In genomic region chr14:85463512-85463911, GRCh38 we compare ENCODE assay signal across 21 cellular contexts.
DNase-seq lines count a peak whose midpoint lies in the region; ATAC-seq and TF ChIP-seq lines count a peak whose summit lies in the region.
"Had no signal": no experiment of that assay in that cellular context is flagged by ENCODE, and none has a peak within 500 bp of the region (broad histone marks: within the 10 kb centered on the region; RNA-seq: fewer than 3 reads in every experiment).

No MANE protein-coding gene starts in this region.

- no peak for TF ChIP-seq CTCF in choroid plexus epithelial cell (conservative IDR thresholded peaks at IDR 0.05; ENCODE audit: low read depth, low read length)

- H3K4me1 ChIP-seq in subcutaneous abdominal adipose tissue (ENCODE audit: control insufficient read depth in 5 of 5, insufficient read depth in 5 of 5, low read length in 5 of 5) = peaks cover 0 to 27% (median 16%) of the 10 kb centered on the region in 5 donors
- H3K4me1 ChIP-seq: tibial artery had no signal

- H3K4me3 ChIP-seq in choroid plexus epithelial cell (ENCODE audit: low read depth, low read length) (no peak overlapping the region), subcutaneous abdominal adipose tissue (ENCODE audit: low read depth in 1 of 5, low read length in 5 of 5) (no peak overlapping the region)
- H3K4me3 ChIP-seq: coronary artery, SJCRH30, tibial artery had no signal

- H3K27ac ChIP-seq in subcutaneous abdominal adipose tissue (ENCODE audit: low read depth, low read length) = peak overlapping the region; percentile 56
- H3K27ac ChIP-seq: coronary artery, HL-60, SJCRH30, tibial artery had no signal

- H3K36me3 ChIP-seq in subcutaneous abdominal adipose tissue (ENCODE audit: control insufficient read depth in 5 of 5, insufficient read depth in 5 of 5, low read length in 5 of 5) = no peaks in the 10 kb centered on the region
- H3K36me3 ChIP-seq: SJCRH30, tibial artery had no signal

- no peak overlapping the region for H3K9ac ChIP-seq in subcutaneous abdominal adipose tissue (ENCODE audit: low read length in 5 of 5)

- no peaks in the 10 kb centered on the region for H3K27me3 ChIP-seq in subcutaneous abdominal adipose tissue (ENCODE audit: control insufficient read depth in 5 of 5, insufficient read depth in 4 of 5, low read length in 5 of 5)
- H3K27me3 ChIP-seq: SJCRH30, tibial artery had no signal

- DNase-seq in NCI-H2029 (lab: John Stamatoyannopoulos, UW) (peak; percentile 2), NCI-H2029 treated with DMSO at 0.1 percent for 48 hours (lab: John Stamatoyannopoulos, UW) (no peak), NCI-H2107 treated with DMSO at 0.1 percent for 48 hours (lab: John Stamatoyannopoulos, UW; ENCODE audit: unreplicated experiment) (peak; percentile 55), choroid plexus epithelial cell (ENCODE audit: low read depth) (peak; percentile 18)
- no peak for DNase-seq in activated CD4-positive, CD25-positive, alpha-beta regulatory T cell treated with anti-CD3 and anti-CD28 coated beads, Interleukin-2, amount 50 U/mL, for 72 hours
- DNase-seq in activated T-cell treated with anti-CD3 and anti-CD28 coated beads, Interleukin-2, amount 50 U/mL, for 48 hours = no peak
- DNase-seq: activated CD8-positive, alpha-beta T cell treated with anti-CD3 and anti-CD28 coated beads, Interleukin-2, amount 10 ng/mL, durations not matched to agents 7 days and 5 days; activated T-cell treated with anti-CD3 and anti-CD28 coated beads, Interleukin-2, amount 50 U/mL, for 4 hours; CD4-positive, alpha-beta T cell; EL; foreskin fibroblast; H9; SJCRH30; stimulated activated CD4-positive, alpha-beta T cell treated with anti-CD3 and anti-CD28 coated beads, Interleukin-15, amount 100 ng/mL, for 24 hours; T-helper 2 cell had no signal

- no peak for ATAC-seq in GM19467 (IDR thresholded peaks at IDR 0.05; ENCODE audit: unreplicated experiment)
- ATAC-seq: activated CD8-positive, alpha-beta T cell treated with anti-CD3 and anti-CD28 coated beads, Interleukin-2, amount 10 ng/mL, durations not matched to agents 7 days and 5 days; activated T-cell treated with anti-CD3 and anti-CD28 coated beads, Interleukin-2, amount 50 U/mL, for 4 hours; stimulated activated effector memory CD8-positive, alpha-beta T cell treated with anti-CD3 and anti-CD28 coated beads, Interleukin-12 subunit alpha, Interleukin-12 subunit beta, amount 100 ng/mL, for 72 hours had no signal

- H3K9me3 ChIP-seq in subcutaneous abdominal adipose tissue (ENCODE audit: control insufficient read depth in 5 of 5, low read length in 5 of 5) = peaks cover 0 to 2% (median 0%) of the 10 kb centered on the region in 5 donors
- H3K9me3 ChIP-seq: SJCRH30, tibial artery had no signal

Comparison
In these comparisons a context has a peak if more than half of its experiments do, and no peak if none do; other contexts are left out.
1. DNase-seq: peak in NCI-H2029 (single experiment), NCI-H2107 treated with DMSO at 0.1 percent for 48 hours (single experiment) and choroid plexus epithelial cell (single experiment); none in NCI-H2029 treated with DMSO at 0.1 percent for 48 hours (single experiment), activated CD4-positive, CD25-positive, alpha-beta regulatory T cell treated with anti-CD3 and anti-CD28 coated beads, Interleukin-2, amount 50 U/mL, for 72 hours (single experiment) and activated T-cell treated with anti-CD3 and anti-CD28 coated beads, Interleukin-2, amount 50 U/mL, for 48 hours (0 of 2).